ENCODE assay signal across 1 cellular context in the genomic region with DNA sequence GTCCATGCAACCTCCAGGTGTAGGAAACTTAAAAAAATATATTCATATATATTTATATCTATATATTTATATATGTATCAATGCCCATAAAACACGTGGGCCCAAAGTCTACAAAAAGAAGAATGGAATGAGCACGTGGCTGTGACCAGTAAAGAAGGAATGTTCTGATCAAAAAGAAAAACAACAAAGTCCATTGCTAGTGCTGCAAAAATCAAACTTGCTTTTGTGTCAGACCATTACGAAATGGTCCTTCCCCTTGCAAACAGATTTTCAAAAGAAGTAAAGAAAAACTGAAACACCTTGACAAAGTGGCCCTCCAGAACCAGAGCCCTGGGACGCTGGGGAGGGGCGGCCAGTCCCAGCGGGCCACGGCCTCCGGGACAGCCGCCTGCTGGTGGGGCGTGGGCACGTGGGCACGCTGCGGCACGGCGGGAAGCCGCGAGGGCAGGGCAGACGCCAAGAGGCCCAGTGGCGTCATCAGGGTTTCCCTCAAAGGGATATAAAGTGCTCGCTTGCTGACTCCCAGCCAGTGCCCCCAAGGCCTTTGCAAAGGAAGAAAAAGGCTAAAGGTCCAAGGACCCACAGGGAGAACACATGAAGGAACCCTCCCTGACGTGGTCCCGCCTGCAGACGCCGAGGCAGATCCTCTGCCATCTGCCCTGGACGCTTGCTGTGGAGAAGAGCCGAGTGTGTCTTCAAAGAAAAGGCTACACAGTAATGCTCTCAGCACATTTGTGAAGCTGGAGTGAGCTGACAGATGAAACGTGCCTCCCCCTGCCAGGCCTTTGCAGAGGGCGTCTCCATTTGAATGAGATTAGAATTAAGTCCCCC.
TF ChIP-seq lines count a peak whose summit lies in the region.

No MANE protein-coding gene starts in this region.

TF ChIP-seq in K562, 482 proteins besides CTCF, POLR2A, EP300 and RAD21 (continued from another document):
- TF ChIP-seq, protein P1, sequence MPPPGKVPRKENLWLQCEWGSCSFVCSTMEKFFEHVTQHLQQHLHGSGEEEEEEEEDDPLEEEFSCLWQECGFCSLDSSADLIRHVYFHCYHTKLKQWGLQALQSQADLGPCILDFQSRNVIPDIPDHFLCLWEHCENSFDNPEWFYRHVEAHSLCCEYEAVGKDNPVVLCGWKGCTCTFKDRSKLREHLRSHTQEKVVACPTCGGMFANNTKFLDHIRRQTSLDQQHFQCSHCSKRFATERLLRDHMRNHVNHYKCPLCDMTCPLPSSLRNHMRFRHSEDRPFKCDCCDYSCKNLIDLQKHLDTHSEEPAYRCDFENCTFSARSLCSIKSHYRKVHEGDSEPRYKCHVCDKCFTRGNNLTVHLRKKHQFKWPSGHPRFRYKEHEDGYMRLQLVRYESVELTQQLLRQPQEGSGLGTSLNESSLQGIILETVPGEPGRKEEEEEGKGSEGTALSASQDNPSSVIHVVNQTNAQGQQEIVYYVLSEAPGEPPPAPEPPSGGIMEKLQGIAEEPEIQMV (tag; conservative IDR thresholded peaks at IDR 0.05; ENCODE audit: low read depth) = no peak
